In the genomic region with DNA sequence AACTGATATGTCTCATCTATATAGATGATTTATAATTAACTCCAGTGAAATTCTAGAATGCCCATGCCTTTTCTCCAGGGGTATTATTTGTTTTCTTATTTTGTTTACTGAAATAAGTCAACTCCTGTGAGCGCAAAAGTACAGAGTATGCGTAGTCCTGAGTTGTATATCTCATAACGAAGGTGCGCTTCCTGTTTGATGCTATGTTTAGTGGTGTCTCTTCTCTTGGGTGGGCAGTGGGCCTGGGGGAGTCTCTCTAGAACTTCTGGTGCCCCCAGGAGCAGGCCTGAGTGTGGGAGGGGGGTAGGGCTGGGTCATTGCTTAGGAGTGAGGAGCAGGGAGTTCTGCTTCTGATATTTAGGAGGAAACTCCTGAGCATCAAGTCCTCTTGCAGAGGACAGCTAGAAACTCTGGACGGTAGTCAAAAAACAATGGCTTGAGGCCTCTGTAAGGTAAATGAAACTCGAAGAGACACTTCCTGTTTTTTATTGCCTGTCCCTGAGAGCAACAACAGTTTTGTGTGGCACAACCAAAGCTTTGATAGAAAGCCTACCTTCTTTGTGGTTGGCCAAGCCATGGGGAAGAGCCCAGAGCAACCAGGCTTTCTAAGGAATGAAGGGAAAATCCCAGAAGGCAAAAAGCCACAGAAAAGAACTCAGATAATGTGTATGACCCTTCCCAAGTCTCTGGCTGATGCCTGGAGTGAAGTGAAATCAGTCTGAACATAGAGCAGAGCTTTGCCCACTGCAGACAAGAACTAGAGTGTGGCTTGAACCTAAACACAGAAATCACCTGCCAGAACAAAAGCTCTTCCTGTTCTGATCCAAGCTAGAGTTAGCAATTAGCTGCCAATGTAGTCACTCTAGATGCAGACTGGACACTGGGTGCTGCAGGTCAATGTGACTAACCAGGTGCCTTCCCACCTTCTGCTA, we compare ENCODE assay signal across 10 cellular contexts. TPM values are rescaled to one million over a fixed set of nuclear protein-coding genes. Genes with fewer than 3 reads are reported as not detected.
DNase-seq lines count a peak whose midpoint lies in the region; ATAC-seq, FAIRE-seq and TF ChIP-seq lines count a peak whose summit lies in the region.
"Had no signal": no experiment of that assay in that cellular context is flagged by ENCODE, and none has a peak within 500 bp of the region (broad histone marks: within the 10 kb centered on the region; RNA-seq: fewer than 3 reads in every experiment).

No MANE protein-coding gene starts in this region.

- H3K4me2 ChIP-seq in K562 (ENCODE audit: insufficient read depth, low read length) = no peak overlapping the region

- H3K27ac ChIP-seq in K562 (ENCODE audit: extremely low read depth, low read depth, low read length) = no peak overlapping the region

- no peaks in the 10 kb centered on the region for H3K9me1 ChIP-seq in K562 (ENCODE audit: control insufficient read depth, insufficient read depth, low read length)

- intact Hi-C loops in K562 (cut with micrococcal nuclease) = no loop called here

- H3K27me3 ChIP-seq in K562 (ENCODE audit: control insufficient read depth in 2 of 2, insufficient read depth in 2 of 2, low read length in 2 of 2) = no peaks in the 10 kb centered on the region

- TF ChIP-seq CTCF in GM13977 (IDR thresholded peaks at IDR 0.05; ENCODE audit: extremely low read depth, insufficient read depth, missing control alignments) = no peak
- TF ChIP-seq CTCF in K562 (IDR thresholded peaks at IDR 0.05 in 2 of 3, conservative IDR thresholded peaks at IDR 0.05 in 1 of 3; ENCODE audit: insufficient read depth in 2 of 3, low read depth in 1 of 3, low read length in 3 of 3) = no peak

- no peaks in the 10 kb centered on the region for H3K36me3 ChIP-seq in K562 (ENCODE audit: control insufficient read depth, insufficient read depth, low read length)

- no peak for TF ChIP-seq RAD21 in K562 (CRISPR knock-in tag; conservative IDR thresholded peaks at IDR 0.05 in 1 of 2, IDR thresholded peaks at IDR 0.05 in 1 of 2)

- ATAC-seq in GM21381 (IDR thresholded peaks at IDR 0.05; ENCODE audit: unreplicated experiment) = peak; percentile 39
- no peak for ATAC-seq in K562

- POLR2A ChIA-PET in K562 (lab: Yijun Ruan, JAX) = no interaction called here

- in situ Hi-C loops in GM13977 (cut with MboI; ENCODE audit: low pct_unique_long_range_greater_than_20kb, low sequenced_read_pairs, unreplicated experiment) (no loop called here), K562 (cut with MboI) (no loop called here)

- H3K9ac ChIP-seq in K562 (ENCODE audit: insufficient read depth in 1 of 2, low read depth in 2 of 2, low read length in 2 of 2) = no peak overlapping the region

- no peak for FAIRE-seq in K562 (lab: Jason Lieb, UNC)

- no peak overlapping the region for H2AFZ ChIP-seq in K562 (ENCODE audit: low read depth, low read length)

- no peak for TF ChIP-seq POLR2A in K562 (conservative IDR thresholded peaks at IDR 0.05)

- H3K4me3 ChIP-seq in Jurkat, Clone E6-1 (ENCODE audit: low read length) = peak overlapping the region; percentile 32
- H3K4me3 ChIP-seq in K562 = no peak overlapping the region
- H3K4me3 ChIP-seq: lung had no signal

- CTCF ChIA-PET in K562 (lab: Yijun Ruan, JAX; ENCODE audit: low intra/inter-chr PET ratio) = no interaction called here

- DNase-seq in GM13977 (ENCODE audit: low spot score) (peak; percentile 62), K562 (ENCODE audit: extremely low read depth in 1 of 4, low spot score in 3 of 4) (no peak), activated gamma-delta T cell treated with Interleukin-2 at 50 U/mL for 16 hours (no peak), NCI-H226 (no peak), superior temporal gyrus (ENCODE audit: extremely low spot score) (no peak)
- no peak for DNase-seq in Jurkat, Clone E6-1 (ENCODE audit: low read depth, low spot score)
- no peak for DNase-seq in effector CD8-positive, alpha-beta T cell (lab: John Stamatoyannopoulos, UW)
- DNase-seq: NCI-H1092 had no signal

- H3K9me3 ChIP-seq in K562 (replicated peaks; ENCODE audit: control insufficient read depth, insufficient read depth, low read depth, low read length) = peaks cover 5% of the 10 kb centered on the region

- BruUV-seq in K562 (replicated peaks; lab: Mats Ljungman, UMichigan) = no TSS peak

- 35% methylated on average over 5 of the region's 6 CpGs for WGBS in K562 (ENCODE audit: insufficient coverage, low coverage, missing lambda C conversion rate)

- H3K4me1 ChIP-seq in K562 (replicated peaks in 1 of 2; ENCODE audit: control insufficient read depth in 2 of 2, insufficient read depth in 2 of 2, low read length in 2 of 2) = peaks cover 0 to 4% of the 10 kb centered on the region in 2 experiments; a peak in 2 of 5 replicates

- H3K79me2 ChIP-seq in K562 (ENCODE audit: control insufficient read depth, insufficient read depth, low read length) = no peaks in the 10 kb centered on the region

- H4K20me1 ChIP-seq in K562 (replicated peaks; ENCODE audit: control insufficient read depth, insufficient read depth, low read length) = no peaks in the 10 kb centered on the region

- TF ChIP-seq EP300 in K562 (IDR thresholded peaks at IDR 0.05; ENCODE audit: low read length) = no peak

TF ChIP-seq in K562, 482 proteins besides CTCF, POLR2A, EP300 and RAD21:
- TF ChIP-seq, protein P1, sequence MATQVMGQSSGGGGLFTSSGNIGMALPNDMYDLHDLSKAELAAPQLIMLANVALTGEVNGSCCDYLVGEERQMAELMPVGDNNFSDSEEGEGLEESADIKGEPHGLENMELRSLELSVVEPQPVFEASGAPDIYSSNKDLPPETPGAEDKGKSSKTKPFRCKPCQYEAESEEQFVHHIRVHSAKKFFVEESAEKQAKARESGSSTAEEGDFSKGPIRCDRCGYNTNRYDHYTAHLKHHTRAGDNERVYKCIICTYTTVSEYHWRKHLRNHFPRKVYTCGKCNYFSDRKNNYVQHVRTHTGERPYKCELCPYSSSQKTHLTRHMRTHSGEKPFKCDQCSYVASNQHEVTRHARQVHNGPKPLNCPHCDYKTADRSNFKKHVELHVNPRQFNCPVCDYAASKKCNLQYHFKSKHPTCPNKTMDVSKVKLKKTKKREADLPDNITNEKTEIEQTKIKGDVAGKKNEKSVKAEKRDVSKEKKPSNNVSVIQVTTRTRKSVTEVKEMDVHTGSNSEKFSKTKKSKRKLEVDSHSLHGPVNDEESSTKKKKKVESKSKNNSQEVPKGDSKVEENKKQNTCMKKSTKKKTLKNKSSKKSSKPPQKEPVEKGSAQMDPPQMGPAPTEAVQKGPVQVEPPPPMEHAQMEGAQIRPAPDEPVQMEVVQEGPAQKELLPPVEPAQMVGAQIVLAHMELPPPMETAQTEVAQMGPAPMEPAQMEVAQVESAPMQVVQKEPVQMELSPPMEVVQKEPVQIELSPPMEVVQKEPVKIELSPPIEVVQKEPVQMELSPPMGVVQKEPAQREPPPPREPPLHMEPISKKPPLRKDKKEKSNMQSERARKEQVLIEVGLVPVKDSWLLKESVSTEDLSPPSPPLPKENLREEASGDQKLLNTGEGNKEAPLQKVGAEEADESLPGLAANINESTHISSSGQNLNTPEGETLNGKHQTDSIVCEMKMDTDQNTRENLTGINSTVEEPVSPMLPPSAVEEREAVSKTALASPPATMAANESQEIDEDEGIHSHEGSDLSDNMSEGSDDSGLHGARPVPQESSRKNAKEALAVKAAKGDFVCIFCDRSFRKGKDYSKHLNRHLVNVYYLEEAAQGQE (CRISPR knock-in tag; IDR thresholded peaks at IDR 0.05; ENCODE audit: low read depth) = no peak
- no peak for TF ChIP-seq CREBBP (IDR thresholded peaks at IDR 0.05; ENCODE audit: low read depth, low read length)
- peak; percentile 84 for TF ChIP-seq SPI1 (IDR thresholded peaks at IDR 0.05; ENCODE audit: borderline replicate concordance, low read depth, low read length)

RNA-seq across cellular contexts. Expression of a gene that starts 8.5 kb away (rescaled TPM):
- 23.8 TPM for polyA plus RNA-seq in Jurkat, Clone E6-1 (2012; ENCODE audit: insufficient read depth, insufficient read length)
- total RNA-seq in K562 (2011; cell fraction: chromatin; rRNA removed; ENCODE audit: low replicate concordance) = 21.9 and 50.3 TPM in 2 replicates
- total RNA-seq in K562 (2011; cell fraction: nucleolus; rRNA removed) = 9.3 and 13.0 TPM in 2 replicates
- 19.9 and 20.3 TPM in 2 replicates for total RNA-seq in K562 (2011; cell fraction: nucleoplasm; rRNA removed)
- 5.9 and 6.6 TPM in 2 replicates for total RNA-seq in K562 (2014; rRNA removed)
- total RNA-seq in K562 (2014; rRNA removed; fragmentation: Illumina TruSeq; extraction: Trizol) = 13.6 and 16.3 TPM in 2 replicates
- 10.7 and 12.5 TPM in 2 replicates for total RNA-seq in K562 (2015; rRNA removed; fragmentation: Illumina TruSeq; extraction: Trizol)
- total RNA-seq in K562 (2021) = 11.3 and 11.8 TPM in 2 replicates
- 10.1 and 10.2 TPM in 2 replicates for polyA plus RNA-seq in K562 (2011; rRNA removed)
- polyA plus RNA-seq in K562 (2011; cell fraction: cytosol; rRNA removed) = 4.7 and 6.7 TPM in 2 replicates
- 31.3 and 32.7 TPM in 2 replicates for polyA plus RNA-seq in K562 (2011; cell fraction: nucleus; rRNA removed)
- 10.9 and 23.3 TPM in 2 replicates for polyA plus RNA-seq in K562 (2012)
- polyA plus RNA-seq in K562 (2014; fragmentation: Illumina TruSeq; extraction: Trizol) = 14.4 and 15.5 TPM in 2 replicates
- 1 to 10 TPM; 4.0 to 7.1 TPM for polyA plus RNA-seq in K562 (2014; fragmentation: Nextera tagmentation; extraction: Ambion mirVana)
- 12.6 and 13.3 TPM in 2 replicates for polyA plus RNA-seq in K562 (2014; rRNA removed)
- polyA minus RNA-seq in K562 (2011; rRNA and poly(A)+ RNA removed) = 10.2 and 11.1 TPM in 2 replicates
- polyA minus RNA-seq in K562 (2011; cell fraction: cytosol; rRNA and poly(A)+ RNA removed) = 1.6 and 3.3 TPM in 2 replicates
- polyA minus RNA-seq in K562 (2011; cell fraction: nucleus; rRNA and poly(A)+ RNA removed) = 12.9 and 24.1 TPM in 2 replicates
